9 cellular contexts compared by ENCODE assay signal in the genomic region with DNA sequence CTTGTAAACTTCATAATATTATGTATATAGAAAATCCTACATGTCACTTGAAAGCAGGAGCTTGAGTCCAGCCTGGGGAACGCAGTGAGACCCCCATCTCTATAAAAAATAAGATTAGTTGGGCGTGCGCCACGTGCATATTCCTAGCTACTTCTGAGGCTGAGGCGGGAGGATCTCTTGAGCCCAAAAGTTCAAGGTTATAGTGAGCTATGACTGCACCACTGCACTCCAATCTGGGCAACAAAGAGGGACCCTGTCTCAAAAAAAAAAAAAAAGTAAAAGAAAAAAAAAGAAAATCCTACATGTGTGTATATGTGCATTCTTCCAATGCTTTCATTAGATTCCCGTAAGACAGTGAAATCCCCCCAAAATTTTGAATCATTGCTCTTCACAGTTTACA. TPM values are rescaled to one million over a fixed set of nuclear protein-coding genes. Genes with fewer than 3 reads are reported as not detected.
DNase-seq lines count a peak whose midpoint lies in the region; ATAC-seq and TF ChIP-seq lines count a peak whose summit lies in the region.
"Had no signal": no experiment of that assay in that cellular context is flagged by ENCODE, and none has a peak within 500 bp of the region (broad histone marks: within the 10 kb centered on the region; RNA-seq: fewer than 3 reads in every experiment).

No MANE protein-coding gene starts in this region.

- intact Hi-C loops in HCT116 (cut with micrococcal nuclease) = no loop called here

- DNase-seq in HCT116 (ENCODE audit: low read depth, low spot score) (no peak), fibroblast of lung (ENCODE audit: low read depth in 2 of 2) (no peak), skeletal muscle cell (ENCODE audit: low read depth) (no peak), DMS153 (lab: John Stamatoyannopoulos, UW) (no peak)
- DNase-seq: NCI-H2227 treated with DMSO at 0.1 percent for 48 hours had no signal

- H3K9me3 ChIP-seq in HCT116 (ENCODE audit: control insufficient read depth in 1 of 2, insufficient read depth in 1 of 2, low read depth in 1 of 2, low read length in 2 of 2) (no peaks in the 10 kb centered on the region), SU-DHL-6 (ENCODE audit: insufficient read depth, low read length) (no peaks in the 10 kb centered on the region), fibroblast of lung (ENCODE audit: control insufficient read depth, insufficient read depth, low read depth, low read length) (no peaks in the 10 kb centered on the region)

- H3K27ac ChIP-seq in HCT116 (ENCODE audit: low read depth, low read length) (no peak overlapping the region), SU-DHL-6 (ENCODE audit: low read depth, low read length) (no peak overlapping the region), fibroblast of lung (ENCODE audit: insufficient read depth, low read length) (no peak overlapping the region)

- H3K9me2 ChIP-seq in HCT116 (ENCODE audit: insufficient read depth) = no peaks in the 10 kb centered on the region
- H3K9me2 ChIP-seq in SU-DHL-6 (replicated peaks; ENCODE audit: insufficient read depth, low read length) = no peaks in the 10 kb centered on the region

- peaks cover 27% of the 10 kb centered on the region; the same call in 1 of the 2 replicates for H3F3A ChIP-seq in SU-DHL-6 (ENCODE audit: insufficient read depth)

- ATAC-seq in HCT116 = no peak
- ATAC-seq in GM18498 (IDR thresholded peaks at IDR 0.05; ENCODE audit: unreplicated experiment) = no peak
- ATAC-seq in GM21381 (IDR thresholded peaks at IDR 0.05; ENCODE audit: unreplicated experiment) = no peak
- ATAC-seq in GM18867 (IDR thresholded peaks at IDR 0.05; ENCODE audit: unreplicated experiment) = no peak

- no peak for TF ChIP-seq POLR2A in HCT116 (IDR thresholded peaks at IDR 0.05; ENCODE audit: borderline replicate concordance, extremely low read depth, insufficient read depth, insufficient read length)

- H2AFZ ChIP-seq in HCT116 (ENCODE audit: low read depth, low read length, poor library complexity, severe bottlenecking) = no peak overlapping the region
- H2AFZ ChIP-seq in SU-DHL-6 (ENCODE audit: low read depth, low read length, severe bottlenecking) = no peak overlapping the region
- H2AFZ ChIP-seq in fibroblast of lung (ENCODE audit: low read length) = no peak overlapping the region

- TF ChIP-seq CTCF in HCT116 (IDR thresholded peaks at IDR 0.05 in 2 of 3, conservative IDR thresholded peaks at IDR 0.05 in 1 of 3; ENCODE audit: borderline replicate concordance in 1 of 3, insufficient read depth in 1 of 3, low read depth in 2 of 3, low read length in 2 of 3) = no peak
- TF ChIP-seq CTCF in SU-DHL-6 (IDR thresholded peaks at IDR 0.05; ENCODE audit: insufficient read depth, low read length, poor library complexity, severe bottlenecking) = no peak
- TF ChIP-seq CTCF in fibroblast of lung (conservative IDR thresholded peaks at IDR 0.05 in 1 of 2, IDR thresholded peaks at IDR 0.05 in 1 of 2; ENCODE audit: low read depth in 1 of 2, low read length in 2 of 2) = no peak

- CTCF ChIA-PET in HCT116 (lab: Charles Lee) = no interaction called here

- H3K4me3 ChIP-seq in HCT116 (replicated peaks in 1 of 2; ENCODE audit: low read depth in 1 of 2, low read length in 2 of 2) = peak overlapping the region; percentile 80 to 91
- peak overlapping the region; percentile 75 for H3K4me3 ChIP-seq in SU-DHL-6 (ENCODE audit: insufficient read depth, low read length, poor library complexity, severe bottlenecking)
- H3K4me3 ChIP-seq in fibroblast of lung (replicated peaks in 1 of 4; ENCODE audit: control extremely low read depth in 1 of 4, insufficient read depth in 1 of 4, low read depth in 3 of 4, low read length in 4 of 4) = peak overlapping the region; percentile 55 to 98 (median 88)
- peak overlapping the region; percentile 95 for H3K4me3 ChIP-seq in skeletal muscle cell (ENCODE audit: low read depth, low read length)

- RAD21 ChIA-PET in HCT116 (lab: Charles Lee; ENCODE audit: low non-redundant PET in 1 of 2, low total read pairs in 2 of 2, uncharacterized antibody in 2 of 2, unreplicated experiment in 2 of 2) = no interaction called here

- H3K4me1 ChIP-seq in HCT116 (ENCODE audit: control insufficient read depth in 1 of 2, insufficient read depth in 2 of 2, low read length in 2 of 2) (peaks cover 3 to 30% of the 10 kb centered on the region in 2 experiments; a peak in 3 of 4 replicates), fibroblast of lung (ENCODE audit: control insufficient read depth, extremely low read depth, insufficient read depth, low read length) (peaks cover 2% of the 10 kb centered on the region)

- TF ChIP-seq RAD21 in HCT116 (IDR thresholded peaks at IDR 0.05; ENCODE audit: low read depth) = no peak

- H3K79me2 ChIP-seq in HCT116 (ENCODE audit: insufficient read depth, low read length) = peaks cover 83% of the 10 kb centered on the region
- H3K79me2 ChIP-seq in SU-DHL-6 (ENCODE audit: insufficient read depth, low read length) = peaks cover 58% of the 10 kb centered on the region
- H3K79me2 ChIP-seq in fibroblast of lung (ENCODE audit: control insufficient read depth, insufficient read depth, low read length) = peaks cover 67% of the 10 kb centered on the region

- H3K36me3 ChIP-seq in HCT116 (ENCODE audit: control insufficient read depth in 1 of 2, insufficient read depth in 2 of 2, low read length in 2 of 2) (peaks cover 10 to 12% of the 10 kb centered on the region in 2 experiments; a peak in 3 of 4 replicates), SU-DHL-6 (ENCODE audit: low read length) (0 out of 2 replicates have a peak, but pooled peaks cover under 1% of the 10 kb centered on the region), fibroblast of lung (ENCODE audit: control insufficient read depth, insufficient read depth, low read length) (peaks cover 5% of the 10 kb centered on the region)

- BruUV-seq in HCT116 (replicated peaks; lab: Mats Ljungman, UMichigan) = no TSS peak

- POLR2A ChIA-PET in HCT116 (lab: Charles Lee) = interaction anchor here (1.2 to 2.8 kb wide), 2 partner anchors 10 to 146 kb away, joined by 5 to 9 read pairs; partner anchors contain the start of genes COPS4 and THAP9

- H3K9ac ChIP-seq in HCT116 (ENCODE audit: low read length) = peak overlapping the region; percentile 91
- H3K9ac ChIP-seq in SU-DHL-6 (ENCODE audit: low read length) = peak overlapping the region; percentile 88; the same call in 1 of the 2 replicates
- no peak overlapping the region for H3K9ac ChIP-seq in fibroblast of lung (ENCODE audit: insufficient read depth, low read length)

- H3K4me2 ChIP-seq in HCT116 (ENCODE audit: low read length) (peak overlapping the region; percentile 82), SU-DHL-6 (ENCODE audit: low read depth, low read length, poor library complexity, severe bottlenecking) (peak overlapping the region; percentile 82), fibroblast of lung (ENCODE audit: extremely low read depth, insufficient read depth, low read length) (peak overlapping the region; percentile 75)

- H4K20me1 ChIP-seq in HCT116 (ENCODE audit: insufficient read depth) (peaks cover 6% of the 10 kb centered on the region; the same call in 1 of the 2 replicates), SU-DHL-6 (ENCODE audit: low read depth, low read length) (no peaks in the 10 kb centered on the region), fibroblast of lung (ENCODE audit: control insufficient read depth, extremely low read depth, insufficient read depth, low read length) (peaks cover 13% of the 10 kb centered on the region)

- no peaks in the 10 kb centered on the region for H3K27me3 ChIP-seq in HCT116 (ENCODE audit: insufficient read depth, low read length)
- H3K27me3 ChIP-seq in SU-DHL-6 (ENCODE audit: low read length) = no peaks in the 10 kb centered on the region
- H3K27me3 ChIP-seq in fibroblast of lung (ENCODE audit: control insufficient read depth, insufficient read depth, low read length) = no peaks in the 10 kb centered on the region

TF ChIP-seq in HCT116, 20 proteins besides CTCF, POLR2A, EP300 and RAD21 (continues in another document):
- TF ChIP-seq REST (IDR thresholded peaks at IDR 0.05; ENCODE audit: low read depth) (no peak), ELF1 (IDR thresholded peaks at IDR 0.05; ENCODE audit: borderline replicate concordance, low read depth) (no peak), CBX3 (IDR thresholded peaks at IDR 0.05; ENCODE audit: low read depth) (no peak), FOSL1 (IDR thresholded peaks at IDR 0.05; ENCODE audit: low read depth) (no peak), ZNF274 (IDR thresholded peaks at IDR 0.05; ENCODE audit: low read depth, low read length) (no peak), EGR1 (IDR thresholded peaks at IDR 0.05; ENCODE audit: low read depth) (no peak)

RNA-seq across cellular contexts. Expression of gene SEC31A, which starts 1.7 kb away (rescaled TPM):
- total RNA-seq in HCT116 (2021; ENCODE audit: unreplicated experiment) (78.5 TPM), fibroblast of lung (297 and 342 TPM in 2 replicates)
- polyA plus RNA-seq in HCT116 (2012) = 45.3 and 49.0 TPM in 2 replicates
- polyA plus RNA-seq in fibroblast of lung = 421 and 472 TPM in 2 replicates
- polyA plus RNA-seq in fibroblast of lung (2012) = 226 and 287 TPM in 2 replicates
- polyA minus RNA-seq in fibroblast of lung (ENCODE audit: low replicate concordance) = 148 and 211 TPM in 2 replicates

RNA-seq across cellular contexts. Expression of gene THAP9, which starts 11.2 kb away (rescaled TPM):
- total RNA-seq in HCT116 (2021; ENCODE audit: unreplicated experiment) (6.4 TPM), fibroblast of lung (5.6 and 6.2 TPM in 2 replicates)
- polyA plus RNA-seq in HCT116 (2012) = 1.5 and 2.9 TPM in 2 replicates
- 1.7 and 2.4 TPM in 2 replicates for polyA plus RNA-seq in fibroblast of lung
- 0.82 and 1.0 TPM in 2 replicates for polyA plus RNA-seq in fibroblast of lung (2012)
- 0.98 TPM in 1 of 2 replicates, not detected in the other for polyA minus RNA-seq in fibroblast of lung (ENCODE audit: low replicate concordance)
